In genomic region chr6:3478341-3478740, GRCh38 we compare ENCODE assay signal across 22 cellular contexts. TPM values are rescaled to one million over a fixed set of nuclear protein-coding genes. Genes with fewer than 3 reads are reported as not detected.
DNase-seq lines count a peak whose midpoint lies in the region; ATAC-seq and TF ChIP-seq lines count a peak whose summit lies in the region.
"Had no signal": no experiment of that assay in that cellular context is flagged by ENCODE, and none has a peak within 500 bp of the region (broad histone marks: within the 10 kb centered on the region; RNA-seq: fewer than 3 reads in every experiment).

No MANE protein-coding gene starts in this region.

- POLR2A ChIA-PET in Caco-2 (lab: Charles Lee) = no interaction called here

- DNase-seq in NCI-H748 (lab: John Stamatoyannopoulos, UW; ENCODE audit: unreplicated experiment) = peak; percentile 17
- no peak for DNase-seq in NCI-H748 treated with DMSO at 0.1 percent for 48 hours (lab: John Stamatoyannopoulos, UW)
- peak; percentile 30 for DNase-seq in endodermal cell
- peak; percentile 18 for DNase-seq in mesenteric fat pad (ENCODE audit: low spot score)
- DNase-seq in Caco-2 = no peak
- DNase-seq: AML-193; CD4-positive, alpha-beta T cell; CD8-positive, alpha-beta T cell; DMS 273 treated with DMSO at 0.1 percent for 48 hours; DMS153; DMS53; DMS79; DND-41; EL; GDM1 had no signal

- H3K4me1 Mint-ChIP-seq in endodermal cell (peaks cover 13% of the 10 kb centered on the region), Caco-2 (ENCODE audit: low read depth, unreplicated experiment) (no peaks in the 10 kb centered on the region)
- H3K4me1 Mint-ChIP-seq: B cell had no signal

- TF ChIP-seq CTCF in endodermal cell (conservative IDR thresholded peaks at IDR 0.05) = no peak
- TF ChIP-seq CTCF in Caco-2 (IDR thresholded peaks at IDR 0.05; ENCODE audit: insufficient read depth in 1 of 2, low read depth in 1 of 2, low read length in 1 of 2, severe bottlenecking in 1 of 2, unreplicated experiment in 1 of 2) = no peak

- CTCF ChIA-PET in Caco-2 (lab: Charles Lee) = no interaction called here

- no peak overlapping the region for H3K9ac ChIP-seq in endodermal cell (ENCODE audit: extremely low read depth, low read length, poor library complexity, severe bottlenecking)
- H3K9ac ChIP-seq: BLaER1 treated with 17β-estradiol and CSF1 and Interleukin-3, amounts not matched to agents 10 nM and 100 nM had no signal

- intact Hi-C loops in Caco-2 (cut with micrococcal nuclease; ENCODE audit: unreplicated experiment) = no loop called here

- no TSS peak for BruUV-seq in Caco-2 (replicated peaks; lab: Mats Ljungman, UMichigan)

- H3K4me3 ChIP-seq in endodermal cell (ENCODE audit: low read length) = no peak overlapping the region
- no peak overlapping the region for H3K4me3 ChIP-seq in Caco-2 (ENCODE audit: low read depth, low read length)
- H3K4me3 ChIP-seq: A549; BLaER1 treated with 17β-estradiol and CSF1 and Interleukin-3, amounts not matched to agents 10 nM and 100 nM; GM12878 had no signal

- H3K4me1 ChIP-seq in endodermal cell (ENCODE audit: control insufficient read depth, insufficient read depth, low read length) = peaks cover 6% of the 10 kb centered on the region
- 0 out of 2 replicates have a peak, but pooled peaks cover 8% of the 10 kb centered on the region for H3K4me1 ChIP-seq in Caco-2

- no peaks in the 10 kb centered on the region for H3K36me3 Mint-ChIP-seq in endodermal cell (ENCODE audit: low read depth)
- peaks cover 6% of the 10 kb centered on the region for H3K36me3 Mint-ChIP-seq in Caco-2 (ENCODE audit: insufficient read depth, unreplicated experiment)
- H3K36me3 Mint-ChIP-seq: CD8-positive, alpha-beta T cell had no signal

- H3K27me3 Mint-ChIP-seq in endodermal cell (ENCODE audit: insufficient read depth) = peaks cover 16% of the 10 kb centered on the region
- no peaks in the 10 kb centered on the region for H3K27me3 Mint-ChIP-seq in Caco-2 (ENCODE audit: insufficient read depth, unreplicated experiment)

- H3K27me3 ChIP-seq in endodermal cell (ENCODE audit: control insufficient read depth, insufficient read depth, low read length, poor library complexity, severe bottlenecking) = no peaks in the 10 kb centered on the region
- no peaks in the 10 kb centered on the region for H3K27me3 ChIP-seq in Caco-2 (replicated peaks; ENCODE audit: control insufficient read depth, insufficient read depth, low read length)
- H3K27me3 ChIP-seq: BLaER1 treated with 17β-estradiol and CSF1 and Interleukin-3, amounts not matched to agents 10 nM and 100 nM had no signal

- ATAC-seq in GM19395 (IDR thresholded peaks at IDR 0.05; ENCODE audit: unreplicated experiment) = no peak
- ATAC-seq: A549; CD8-positive, alpha-beta T cell; GM12878 had no signal

- H3K36me3 ChIP-seq in endodermal cell (ENCODE audit: control insufficient read depth, insufficient read depth, low read length) (no peaks in the 10 kb centered on the region), Caco-2 (ENCODE audit: control insufficient read depth, insufficient read depth, low read length) (no peaks in the 10 kb centered on the region)
- H3K36me3 ChIP-seq: BLaER1 treated with 17β-estradiol and CSF1 and Interleukin-3, amounts not matched to agents 10 nM and 100 nM had no signal

- H3K9me3 ChIP-seq in endodermal cell (ENCODE audit: control insufficient read depth, low read length) = peaks cover 8% of the 10 kb centered on the region
- no peaks in the 10 kb centered on the region for H3K9me3 ChIP-seq in Caco-2

- H3K27ac Mint-ChIP-seq in endodermal cell = no peak overlapping the region
- H3K27ac Mint-ChIP-seq in Caco-2 (ENCODE audit: unreplicated experiment) = no peak overlapping the region
- H3K27ac Mint-ChIP-seq: B cell; CD4-positive, alpha-beta T cell; CD8-positive, alpha-beta T cell had no signal

- no peak overlapping the region for H3K27ac ChIP-seq in endodermal cell (ENCODE audit: low read depth, low read length)
- H3K27ac ChIP-seq: 22Rv1; A549; BLaER1 treated with 17β-estradiol and CSF1 and Interleukin-3, amounts not matched to agents 10 nM and 100 nM; C4-2B had no signal

- H3K9me3 Mint-ChIP-seq in endodermal cell (peaks cover 25% of the 10 kb centered on the region), Caco-2 (ENCODE audit: unreplicated experiment) (peaks cover 24% of the 10 kb centered on the region)

- no peak overlapping the region for H3K4me3 Mint-ChIP-seq in endodermal cell
- no peak overlapping the region for H3K4me3 Mint-ChIP-seq in Caco-2 (ENCODE audit: unreplicated experiment)
- H3K4me3 Mint-ChIP-seq: B cell; CD4-positive, alpha-beta T cell; CD8-positive, alpha-beta T cell had no signal

RNA-seq across cellular contexts. Expression of gene SLC22A23, which starts 21.5 kb away (rescaled TPM):
- total RNA-seq in endodermal cell = 10 to 100 TPM; 11.1 to 13.3 TPM
- polyA plus RNA-seq in endodermal cell (2013, experiment 1 of 2) = 21.0 TPM
- 18.4 TPM for polyA plus RNA-seq in endodermal cell (2013, experiment 2 of 2)
- 23.8 TPM for total RNA-seq in mesenteric fat pad
- 44.9 and 45.5 TPM in 2 replicates for total RNA-seq in Caco-2 (2022)

Comparison
In these comparisons a context has a peak if more than half of its experiments do, and no peak if none do; other contexts are left out.
1. DNase-seq: peak in NCI-H748 (single experiment), endodermal cell (single experiment) and mesenteric fat pad (single experiment); none in NCI-H748 treated with DMSO at 0.1 percent for 48 hours (single experiment) and Caco-2 (0 of 2).